37 cellular contexts compared by ENCODE assay signal in the genomic region with DNA sequence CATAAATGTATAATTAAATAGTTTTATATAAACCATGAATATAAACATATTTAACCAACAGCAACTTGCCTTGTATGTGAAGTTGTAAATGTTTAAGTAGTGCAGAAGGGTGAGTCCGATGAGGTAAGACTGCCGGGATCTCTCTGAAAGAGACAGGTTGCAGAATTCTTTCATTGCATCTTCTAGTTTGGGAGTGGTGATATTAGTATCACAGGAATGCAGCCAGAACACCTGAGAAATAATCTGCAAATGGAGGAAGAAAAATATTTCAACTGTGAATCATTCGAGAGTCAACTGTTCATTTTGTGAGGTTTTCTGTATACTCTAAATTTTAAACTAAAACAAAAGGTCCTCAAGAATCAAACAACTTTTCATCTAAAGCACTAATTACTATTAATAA.
"Had no signal": no experiment of that assay in that cellular context is flagged by ENCODE, and none has a peak within 500 bp of the region (broad histone marks: within the 10 kb centered on the region; RNA-seq: fewer than 3 reads in every experiment).

No MANE protein-coding gene starts in this region.

- H3K27me3 ChIP-seq: adrenal gland, body of pancreas, brain microvascular endothelial cell, breast epithelium, cardiac muscle cell had no signal

- H3K9me3 Mint-ChIP-seq: activated B cell treated with CpG ODN at 0.5 μM for 24 hours; activated CD4-positive, alpha-beta memory T cell treated with anti-CD3 and anti-CD28 coated beads for 36 hours; activated CD4-positive, alpha-beta T cell treated with anti-CD3 and anti-CD28 coated beads, Interleukin-2, amount 10 ng/mL, durations not matched to agents 24 days and 14 days; activated CD8-positive, alpha-beta T cell treated with anti-CD3 and anti-CD28 coated beads for 36 hours; activated naive CD4-positive, alpha-beta T cell treated with anti-CD3 and anti-CD28 coated beads for 36 hours; activated naive CD4-positive, alpha-beta T cell treated with anti-CD3 and anti-CD28 coated beads, Interleukin-2, amount 50 U/mL, for 72 hours; activated naive CD8-positive, alpha-beta T cell treated with anti-CD3 and anti-CD28 coated beads for 36 hours; activated T-cell treated with anti-CD3 and anti-CD28 coated beads, Interleukin-2, amount 50 U/mL, for 72 hours; activated T-helper 1 cell treated with anti-CD3 and anti-CD28 coated beads, Interleukin-12 subunit alpha, Interleukin-12 subunit beta, Interleukin-2, Interleukin-4 antibody, amounts not matched to agents 30 ng/mL and 10 ng/mL and 1 ng/mL, durations not matched to agents 14 hours and 24 hours and 36 hours; activated T-helper 17 cell treated with anti-CD3 and anti-CD28 coated beads, Interleukin-2, amount 50 U/mL, for 72 hours; central memory CD8-positive, alpha-beta T cell; T-cell; T-helper 2 cell treated with Interferon-gamma antibody and Interleukin-4, amounts not matched to agents 5 μg/mL and 100 μg/mL, for 36 hours had no signal

- DNase-seq: activated B cell treated with CpG ODN at 0.5 μM for 24 hours; activated CD4-positive, alpha-beta memory T cell treated with anti-CD3 and anti-CD28 coated beads for 36 hours; activated CD4-positive, alpha-beta T cell treated with anti-CD3 and anti-CD28 coated beads for 4 hours; activated CD4-positive, alpha-beta T cell treated with anti-CD3 and anti-CD28 coated beads, Interleukin-2, amount 10 ng/mL, durations not matched to agents 24 days and 14 days; activated CD4-positive, alpha-beta T cell treated with anti-CD3 and anti-CD28 coated beads, Interleukin-2, amount 50 U/mL, for 1 hour; activated CD4-positive, alpha-beta T cell treated with anti-CD3 and anti-CD28 coated beads, Interleukin-2, amount 50 U/mL, for 4 hours; activated CD4-positive, CD25-positive, alpha-beta regulatory T cell treated with anti-CD3 and anti-CD28 coated beads, Interleukin-2, amount 50 U/mL, for 72 hours; activated CD8-positive, alpha-beta memory T cell treated with anti-CD3 and anti-CD28 coated beads, Interleukin-2, amount 50 U/mL, for 4 hours; activated CD8-positive, alpha-beta T cell treated with anti-CD3 and anti-CD28 coated beads for 36 hours; activated effector memory CD4-positive, alpha-beta T cell treated with anti-CD3 and anti-CD28 coated beads, Interleukin-2, amount 50 U/mL, for 16 hours; activated gamma-delta T cell treated with Interleukin-2 at 50 U/mL for 16 hours; activated naive CD4-positive, alpha-beta T cell; activated naive CD4-positive, alpha-beta T cell treated with anti-CD3 and anti-CD28 coated beads for 36 hours; activated naive CD4-positive, alpha-beta T cell treated with anti-CD3 and anti-CD28 coated beads, Interleukin-2, amount 50 U/mL, for 16 hours; activated naive CD8-positive, alpha-beta T cell treated with anti-CD3 and anti-CD28 coated beads for 36 hours; activated T-cell treated with anti-CD3 and anti-CD28 coated beads for 4 hours; activated T-cell treated with anti-CD3 and anti-CD28 coated beads, Interleukin-2, amount 50 U/mL, for 1 hour; activated T-cell treated with anti-CD3 and anti-CD28 coated beads, Interleukin-2, amount 50 U/mL, for 4 hours; activated T-cell treated with anti-CD3 and anti-CD28 coated beads, Interleukin-2, amount 50 U/mL, for 72 hours; adrenal gland; amniotic stem cell; aorta; body of pancreas; brain microvascular endothelial cell; caudate nucleus; cerebellar nuclear complex; T-cell; T-helper 2 cell; T-helper 9 cell had no signal

- H3K4me1 ChIP-seq: adrenal gland, body of pancreas, breast epithelium had no signal

- H3K4me3 ChIP-seq: adrenal gland, body of pancreas, breast epithelium, cardiac muscle cell had no signal

- H3K36me3 ChIP-seq: adrenal gland, brain microvascular endothelial cell, breast epithelium, cardiac muscle cell had no signal

- H3K27me3 Mint-ChIP-seq: activated B cell treated with CpG ODN at 0.5 μM for 24 hours; activated CD4-positive, alpha-beta memory T cell treated with anti-CD3 and anti-CD28 coated beads for 36 hours; activated CD4-positive, alpha-beta T cell treated with anti-CD3 and anti-CD28 coated beads, Interleukin-2, amount 10 ng/mL, durations not matched to agents 24 days and 14 days; activated CD8-positive, alpha-beta T cell treated with anti-CD3 and anti-CD28 coated beads for 36 hours; activated naive CD8-positive, alpha-beta T cell treated with anti-CD3 and anti-CD28 coated beads for 36 hours; activated T-helper 17 cell treated with anti-CD3 and anti-CD28 coated beads, Interleukin-2, amount 50 U/mL, for 72 hours; central memory CD8-positive, alpha-beta T cell; T-cell had no signal

- H3K27ac Mint-ChIP-seq: activated B cell treated with CpG ODN at 0.5 μM for 24 hours; activated CD4-positive, alpha-beta memory T cell treated with anti-CD3 and anti-CD28 coated beads for 36 hours; activated CD4-positive, alpha-beta T cell treated with anti-CD3 and anti-CD28 coated beads, Interleukin-2, amount 10 ng/mL, durations not matched to agents 24 days and 14 days; activated CD8-positive, alpha-beta T cell treated with anti-CD3 and anti-CD28 coated beads for 36 hours; activated naive CD4-positive, alpha-beta T cell treated with anti-CD3 and anti-CD28 coated beads for 36 hours; activated naive CD4-positive, alpha-beta T cell treated with anti-CD3 and anti-CD28 coated beads, Interleukin-2, amount 50 U/mL, for 72 hours; activated naive CD8-positive, alpha-beta T cell treated with anti-CD3 and anti-CD28 coated beads for 36 hours; activated T-cell treated with anti-CD3 and anti-CD28 coated beads, Interleukin-2, amount 50 U/mL, for 72 hours; activated T-helper 1 cell treated with anti-CD3 and anti-CD28 coated beads, Interleukin-12 subunit alpha, Interleukin-12 subunit beta, Interleukin-2, Interleukin-4 antibody, amounts not matched to agents 30 ng/mL and 10 ng/mL and 1 ng/mL, durations not matched to agents 14 hours and 24 hours and 36 hours; activated T-helper 17 cell treated with anti-CD3 and anti-CD28 coated beads, Interleukin-2, amount 50 U/mL, for 72 hours; T-cell; T-helper 2 cell treated with Interferon-gamma antibody and Interleukin-4, amounts not matched to agents 5 μg/mL and 100 μg/mL, for 36 hours had no signal

- ATAC-seq: activated CD8-positive, alpha-beta T cell treated with anti-CD3 and anti-CD28 coated beads for 36 hours; activated naive CD4-positive, alpha-beta T cell treated with anti-CD3 and anti-CD28 coated beads, Interleukin-2, amount 50 U/mL, for 72 hours; activated T-cell treated with anti-CD3 and anti-CD28 coated beads, Interleukin-2, amount 50 U/mL, for 4 hours; activated T-cell treated with anti-CD3 and anti-CD28 coated beads, Interleukin-2, amount 50 U/mL, for 72 hours; activated T-helper 17 cell treated with anti-CD3 and anti-CD28 coated beads, Interleukin-2, amount 50 U/mL, for 72 hours; body of pancreas; T-cell had no signal

- H3K36me3 Mint-ChIP-seq: activated CD4-positive, alpha-beta memory T cell treated with anti-CD3 and anti-CD28 coated beads for 36 hours; activated naive CD4-positive, alpha-beta T cell treated with anti-CD3 and anti-CD28 coated beads, Interleukin-2, amount 50 U/mL, for 72 hours; activated naive CD8-positive, alpha-beta T cell treated with anti-CD3 and anti-CD28 coated beads for 36 hours; T-cell had no signal

- H3K4me3 Mint-ChIP-seq: activated B cell treated with CpG ODN at 0.5 μM for 24 hours; activated CD4-positive, alpha-beta memory T cell treated with anti-CD3 and anti-CD28 coated beads for 36 hours; activated CD4-positive, alpha-beta T cell treated with anti-CD3 and anti-CD28 coated beads, Interleukin-2, amount 10 ng/mL, durations not matched to agents 24 days and 14 days; activated CD8-positive, alpha-beta T cell treated with anti-CD3 and anti-CD28 coated beads for 36 hours; activated naive CD4-positive, alpha-beta T cell treated with anti-CD3 and anti-CD28 coated beads for 36 hours; activated naive CD8-positive, alpha-beta T cell treated with anti-CD3 and anti-CD28 coated beads for 36 hours; activated T-cell treated with anti-CD3 and anti-CD28 coated beads, Interleukin-2, amount 50 U/mL, for 4 hours; activated T-cell treated with anti-CD3 and anti-CD28 coated beads, Interleukin-2, amount 50 U/mL, for 72 hours; activated T-helper 1 cell treated with anti-CD3 and anti-CD28 coated beads, Interleukin-12 subunit alpha, Interleukin-12 subunit beta, Interleukin-2, Interleukin-4 antibody, amounts not matched to agents 30 ng/mL and 10 ng/mL and 1 ng/mL, durations not matched to agents 14 hours and 24 hours and 36 hours; activated T-helper 17 cell treated with anti-CD3 and anti-CD28 coated beads, Interleukin-2, amount 50 U/mL, for 72 hours; central memory CD8-positive, alpha-beta T cell; T-cell; T-helper 2 cell treated with Interferon-gamma antibody and Interleukin-4, amounts not matched to agents 5 μg/mL and 100 μg/mL, for 36 hours had no signal

- H3K27ac ChIP-seq: adrenal gland, body of pancreas, brain microvascular endothelial cell, breast epithelium, cardiac muscle cell, VCaP had no signal

- H3K9me3 ChIP-seq: adrenal gland, body of pancreas, breast epithelium had no signal

- H3K4me1 Mint-ChIP-seq: activated CD4-positive, alpha-beta T cell treated with anti-CD3 and anti-CD28 coated beads, Interleukin-2, amount 10 ng/mL, durations not matched to agents 24 days and 14 days; activated naive CD8-positive, alpha-beta T cell treated with anti-CD3 and anti-CD28 coated beads for 36 hours; activated T-helper 17 cell treated with anti-CD3 and anti-CD28 coated beads, Interleukin-2, amount 50 U/mL, for 72 hours; central memory CD8-positive, alpha-beta T cell; T-cell had no signal
